Comparison of ENCODE assay signal across 30 cellular contexts in genomic region chr18:36481201-36481657, GRCh38.
DNase-seq lines count a peak whose midpoint lies in the region; TF ChIP-seq lines count a peak whose summit lies in the region.
"Had no signal": no experiment of that assay in that cellular context is flagged by ENCODE, and none has a peak within 500 bp of the region (broad histone marks: within the 10 kb centered on the region; RNA-seq: fewer than 3 reads in every experiment).

No MANE protein-coding gene starts in this region.

- DNase-seq in H7, result peak; percentile 49
- peak; percentile 34 for DNase-seq in islet precursor cell
- DNase-seq in activated naive CD8-positive, alpha-beta T cell treated with anti-CD3 and anti-CD28 coated beads for 36 hours, result no peak
- no peak for DNase-seq in NCI-H345 treated with DMSO at 0.1 percent for 48 hours (lab: John Stamatoyannopoulos, UW; ENCODE audit: unreplicated experiment)
- DNase-seq in stimulated activated CD8-positive, alpha-beta memory T cell treated with anti-CD3 and anti-CD28 coated beads, Interleukin-4, amount 100 ng/mL, for 48 hours, result no peak
- DNase-seq: activated B cell treated with CpG ODN at 0.5 μM for 24 hours; activated CD4-positive, alpha-beta T cell treated with anti-CD3 and anti-CD28 coated beads, Interleukin-2, amount 50 U/mL, for 1 hour; activated naive CD4-positive, alpha-beta T cell treated with anti-CD3 and anti-CD28 coated beads for 36 hours; amygdala; COR-L47; DMS53; effector memory CD4-positive, alpha-beta T cell; foreskin keratinocyte; heart left ventricle; Kasumi-1; left lung; MV-4-11; naive B cell; NCI-H2171; NCI-H510A treated with DMSO at 0.1 percent for 48 hours; NK-92 treated with Interleukin-12 subunit alpha and Interleukin-12 subunit beta, amount 100 ng/mL, for 24 hours; SIG-M5; T1000 had no signal

- no peak for TF ChIP-seq EP300 in Ishikawa (IDR thresholded peaks at IDR 0.05; ENCODE audit: borderline replicate concordance)

- H3K4me1 Mint-ChIP-seq in activated naive CD8-positive, alpha-beta T cell treated with anti-CD3 and anti-CD28 coated beads for 36 hours, result no peaks in the 10 kb centered on the region
- H3K4me1 Mint-ChIP-seq: activated B cell treated with CpG ODN at 0.5 μM for 24 hours, naive B cell had no signal

- no peak for TF ChIP-seq RAD21 in Ishikawa (IDR thresholded peaks at IDR 0.05; ENCODE audit: low read depth)

- no peak overlapping the region for H3K27ac Mint-ChIP-seq in activated naive CD8-positive, alpha-beta T cell treated with anti-CD3 and anti-CD28 coated beads for 36 hours
- H3K27ac Mint-ChIP-seq: activated B cell treated with CpG ODN at 0.5 μM for 24 hours; activated naive CD4-positive, alpha-beta T cell treated with anti-CD3 and anti-CD28 coated beads for 36 hours; activated T-helper 1 cell treated with anti-CD3 and anti-CD28 coated beads, Interleukin-12 subunit alpha, Interleukin-12 subunit beta, Interleukin-2, Interleukin-4 antibody, amounts not matched to agents 30 ng/mL and 10 ng/mL and 1 ng/mL, durations not matched to agents 14 hours and 24 hours and 36 hours; naive B cell had no signal

- H3K4me3 ChIP-seq in H7 (ENCODE audit: insufficient read depth, low read depth, low read length), result no peak overlapping the region
- H3K4me3 ChIP-seq in ectodermal cell (ENCODE audit: insufficient read depth, low read depth, low read length), result no peak overlapping the region
- H3K4me3 ChIP-seq: BLaER1 treated with 17β-estradiol and CSF1 and Interleukin-3, amounts not matched to agents 10 nM and 100 nM; breast epithelium; heart left ventricle; left lung; skin epidermis; tibial nerve had no signal

- no peaks in the 10 kb centered on the region for H3K27me3 ChIP-seq in H7 (ENCODE audit: control insufficient read depth, insufficient read depth, low read length)
- no peaks in the 10 kb centered on the region for H3K27me3 ChIP-seq in ectodermal cell (ENCODE audit: control insufficient read depth, insufficient read depth, low read length, poor library complexity, severe bottlenecking)
- H3K27me3 ChIP-seq: BLaER1 treated with 17β-estradiol and CSF1 and Interleukin-3, amounts not matched to agents 10 nM and 100 nM; breast epithelium; foreskin keratinocyte; heart left ventricle; left lung; tibial nerve had no signal

- H3K9me3 Mint-ChIP-seq in activated naive CD8-positive, alpha-beta T cell treated with anti-CD3 and anti-CD28 coated beads for 36 hours, result no peaks in the 10 kb centered on the region
- H3K9me3 Mint-ChIP-seq: activated B cell treated with CpG ODN at 0.5 μM for 24 hours; activated naive CD4-positive, alpha-beta T cell treated with anti-CD3 and anti-CD28 coated beads for 36 hours; activated T-helper 1 cell treated with anti-CD3 and anti-CD28 coated beads, Interleukin-12 subunit alpha, Interleukin-12 subunit beta, Interleukin-2, Interleukin-4 antibody, amounts not matched to agents 30 ng/mL and 10 ng/mL and 1 ng/mL, durations not matched to agents 14 hours and 24 hours and 36 hours had no signal

- H3K27ac ChIP-seq in ectodermal cell (ENCODE audit: insufficient read depth, low read depth, low read length, poor library complexity, severe bottlenecking), result peak overlapping the region; percentile 58
- H3K27ac ChIP-seq: BLaER1 treated with 17β-estradiol and CSF1 and Interleukin-3, amounts not matched to agents 10 nM and 100 nM; breast epithelium; foreskin keratinocyte; left lung; skin epidermis had no signal

- H3K27me3 Mint-ChIP-seq in activated naive CD8-positive, alpha-beta T cell treated with anti-CD3 and anti-CD28 coated beads for 36 hours, result peaks cover 7% of the 10 kb centered on the region

- H3K4me3 Mint-ChIP-seq in activated naive CD8-positive, alpha-beta T cell treated with anti-CD3 and anti-CD28 coated beads for 36 hours, result no peak overlapping the region
- H3K4me3 Mint-ChIP-seq: activated B cell treated with CpG ODN at 0.5 μM for 24 hours; activated naive CD4-positive, alpha-beta T cell treated with anti-CD3 and anti-CD28 coated beads for 36 hours; activated T-helper 1 cell treated with anti-CD3 and anti-CD28 coated beads, Interleukin-12 subunit alpha, Interleukin-12 subunit beta, Interleukin-2, Interleukin-4 antibody, amounts not matched to agents 30 ng/mL and 10 ng/mL and 1 ng/mL, durations not matched to agents 14 hours and 24 hours and 36 hours; naive B cell had no signal

- no peaks in the 10 kb centered on the region for H3K36me3 Mint-ChIP-seq in activated naive CD8-positive, alpha-beta T cell treated with anti-CD3 and anti-CD28 coated beads for 36 hours
- H3K36me3 Mint-ChIP-seq: naive B cell had no signal

- 0 to 13% methylated on average over 2 to 4 of the region's 4 CpGs for WGBS in ectodermal cell, 2 experiments

- H3K4me1 ChIP-seq in ectodermal cell (ENCODE audit: control insufficient read depth, insufficient read depth, low read length), result peaks cover 55% of the 10 kb centered on the region
- H3K4me1 ChIP-seq: breast epithelium, foreskin keratinocyte, left lung had no signal

- no peaks in the 10 kb centered on the region for H3K36me3 ChIP-seq in H7 (replicated peaks; ENCODE audit: control insufficient read depth, insufficient read depth, low read length)
- no peaks in the 10 kb centered on the region for H3K36me3 ChIP-seq in ectodermal cell (ENCODE audit: control insufficient read depth, insufficient read depth, low read length)
- H3K36me3 ChIP-seq: BLaER1 treated with 17β-estradiol and CSF1 and Interleukin-3, amounts not matched to agents 10 nM and 100 nM; breast epithelium; heart left ventricle; left lung; tibial nerve had no signal

- H3K9me3 ChIP-seq in ectodermal cell (ENCODE audit: control insufficient read depth, low read length), result no peaks in the 10 kb centered on the region
- H3K9me3 ChIP-seq: BLaER1 treated with 17β-estradiol and CSF1 and Interleukin-3, amounts not matched to agents 10 nM and 100 nM; breast epithelium; heart left ventricle; left lung; tibial nerve had no signal

TF ChIP-seq in Ishikawa, 13 proteins besides CTCF, POLR2A, EP300 and RAD21:
- TF ChIP-seq ZBTB7A (IDR thresholded peaks at IDR 0.05; ENCODE audit: low read depth), result no peak
- peak; percentile 76 for TF ChIP-seq REST (IDR thresholded peaks at IDR 0.05; ENCODE audit: low read depth)
TF ChIP-seq in Ishikawa: peak in this region for 1.

Comparison
In these comparisons a context has a peak if more than half of its experiments do, and no peak if none do; other contexts are left out.
1. DNase-seq: peak in H7 (single experiment) and islet precursor cell (single experiment); none in activated naive CD8-positive, alpha-beta T cell treated with anti-CD3 and anti-CD28 coated beads for 36 hours (single experiment), NCI-H345 treated with DMSO at 0.1 percent for 48 hours (single experiment) and stimulated activated CD8-positive, alpha-beta memory T cell treated with anti-CD3 and anti-CD28 coated beads, Interleukin-4, amount 100 ng/mL, for 48 hours (single experiment).